In genomic region chr6:132818404-132819359, GRCh38 we compare ENCODE assay signal across 8 cellular contexts. TPM values are rescaled to one million over a fixed set of nuclear protein-coding genes. Genes with fewer than 3 reads are reported as not detected.
DNase-seq lines count a peak whose midpoint lies in the region; ATAC-seq and TF ChIP-seq lines count a peak whose summit lies in the region.

No MANE protein-coding gene starts in this region.

- POLR2A ChIA-PET in CD4-positive, alpha-beta memory T cell (lab: Charles Lee; ENCODE audit: partially characterized antibody), result interaction anchor here (9.0 kb wide), 1 partner anchor 20 kb away, joined by 180 read pairs; the partner anchor contains the start of gene SLC18B1
- POLR2A ChIA-PET in activated CD8-positive, alpha-beta T cell treated with anti-CD3 and anti-CD28 coated beads for 36 hours (lab: Charles Lee), result interaction anchor here (0.9 to 4.4 kb wide), 10 partner anchors 8 to 1135 kb away, joined by 3 to 22 read pairs (median 5); partner anchors contain the start of gene SLC18B1

- H3K4me3 ChIP-seq in CD4-positive, alpha-beta memory T cell (ENCODE audit: low read length in 2 of 2), result no peak overlapping the region
- H3K4me3 ChIP-seq in GM23338, result no peak overlapping the region

- peaks cover 43 to 72% of the 10 kb centered on the region in 2 donors for H3K36me3 Mint-ChIP-seq in CD4-positive, alpha-beta memory T cell
- H3K36me3 Mint-ChIP-seq in GM23338 (ENCODE audit: low read depth) (peaks cover 64% of the 10 kb centered on the region), mesothelial cell of epicardium (peaks cover 32% of the 10 kb centered on the region)
- peaks cover 53% of the 10 kb centered on the region for H3K36me3 Mint-ChIP-seq in activated CD8-positive, alpha-beta T cell treated with anti-CD3 and anti-CD28 coated beads for 36 hours (ENCODE audit: low read depth)

- no peaks in the 10 kb centered on the region for H3K9me2 ChIP-seq in GM23338 (ENCODE audit: insufficient read depth)

- no peaks in the 10 kb centered on the region for H3K9me3 ChIP-seq in CD4-positive, alpha-beta memory T cell (ENCODE audit: control insufficient read depth in 1 of 2, low read length in 2 of 2)

- H3K9me3 Mint-ChIP-seq in CD4-positive, alpha-beta memory T cell, result peaks cover 0 to 4% (median 0%) of the 10 kb centered on the region in 8 donors
- H3K9me3 Mint-ChIP-seq in GM23338 (peaks cover 7% of the 10 kb centered on the region; the same call in 1 of the 3 replicates), mesothelial cell of epicardium (no peaks in the 10 kb centered on the region)
- no peaks in the 10 kb centered on the region for H3K9me3 Mint-ChIP-seq in activated CD8-positive, alpha-beta T cell treated with anti-CD3 and anti-CD28 coated beads for 36 hours

- H3K4me1 Mint-ChIP-seq in CD4-positive, alpha-beta memory T cell, result peaks cover 43 to 80% (median 57%) of the 10 kb centered on the region in 4 donors
- H3K4me1 Mint-ChIP-seq in GM23338 (peaks cover 38% of the 10 kb centered on the region), mesothelial cell of epicardium (peaks cover 24% of the 10 kb centered on the region)
- H3K4me1 Mint-ChIP-seq in activated CD8-positive, alpha-beta T cell treated with anti-CD3 and anti-CD28 coated beads for 36 hours (ENCODE audit: low read depth), result peaks cover 40% of the 10 kb centered on the region

- DNase-seq in CD4-positive, alpha-beta memory T cell, result no peak
- DNase-seq in GM23338 (ENCODE audit: low spot score) (peak; percentile 17), mesothelial cell of epicardium (ENCODE audit: low spot score in 2 of 2, unreplicated experiment in 2 of 2) (no peak), NCI-H1417 treated with DMSO at 0.1 percent for 48 hours (lab: John Stamatoyannopoulos, UW) (no peak), dermis blood vessel endothelial cell (no peak), NCI-H187 treated with DMSO at 0.1 percent for 48 hours (lab: John Stamatoyannopoulos, UW) (no peak), GM10266 (ENCODE audit: extremely low spot score) (no peak)
- peak; percentile 9 for DNase-seq in activated CD8-positive, alpha-beta T cell treated with anti-CD3 and anti-CD28 coated beads for 36 hours

- intact Hi-C loops in CD4-positive, alpha-beta memory T cell (cut with micrococcal nuclease), result no loop called here
- intact Hi-C loops in activated CD8-positive, alpha-beta T cell treated with anti-CD3 and anti-CD28 coated beads for 36 hours (cut with micrococcal nuclease), result no loop called here

- H3K36me3 ChIP-seq in CD4-positive, alpha-beta memory T cell (ENCODE audit: insufficient read depth, low read length), result peaks cover 35% of the 10 kb centered on the region
- peaks cover 39% of the 10 kb centered on the region for H3K36me3 ChIP-seq in GM23338 (ENCODE audit: insufficient read depth)

- no peaks in the 10 kb centered on the region for H3K27me3 ChIP-seq in CD4-positive, alpha-beta memory T cell (ENCODE audit: insufficient read depth, low read length)
- no peaks in the 10 kb centered on the region for H3K27me3 ChIP-seq in GM23338 (ENCODE audit: insufficient read depth)

- H4K20me1 ChIP-seq in GM23338 (replicated peaks; ENCODE audit: insufficient read depth), result peaks cover 33% of the 10 kb centered on the region

- peaks cover 33% of the 10 kb centered on the region for H3K79me2 ChIP-seq in GM23338 (replicated peaks; ENCODE audit: insufficient read depth)

- peak overlapping the region in 2 of 8 donors; percentile 17 to 20 for H3K4me3 Mint-ChIP-seq in CD4-positive, alpha-beta memory T cell
- peak overlapping the region; percentile 26; the same call in 1 of the 3 replicates for H3K4me3 Mint-ChIP-seq in GM23338
- H3K4me3 Mint-ChIP-seq in activated CD8-positive, alpha-beta T cell treated with anti-CD3 and anti-CD28 coated beads for 36 hours, result peak overlapping the region; percentile 49
- H3K4me3 Mint-ChIP-seq in mesothelial cell of epicardium, result no peak overlapping the region

- ATAC-seq in GM23338, result no peak; the same call in 2 of the 3 replicates
- ATAC-seq in activated CD8-positive, alpha-beta T cell treated with anti-CD3 and anti-CD28 coated beads for 36 hours, result no peak

- H3K4me2 ChIP-seq in GM23338, result no peak overlapping the region

- CTCF ChIA-PET in CD4-positive, alpha-beta memory T cell (lab: Charles Lee; ENCODE audit: partially characterized antibody), result interaction anchor here (0.9 to 1.0 kb wide), 2 partner anchors 20 to 147 kb away, joined by 3 read pairs; partner anchors contain the start of gene SLC18B1
- CTCF ChIA-PET in activated CD8-positive, alpha-beta T cell treated with anti-CD3 and anti-CD28 coated beads for 36 hours (lab: Charles Lee), result interaction anchor here (0.7 kb wide), 1 partner anchor 20 kb away, joined by 3 read pairs; the partner anchor contains the start of gene SLC18B1

- TF ChIP-seq CTCF in GM23338 (conservative IDR thresholded peaks at IDR 0.05; ENCODE audit: low read depth in 2 of 2) (no peak), mesothelial cell of epicardium (IDR thresholded peaks at IDR 0.05; ENCODE audit: unreplicated experiment) (no peak), GM10266 (IDR thresholded peaks at IDR 0.05; ENCODE audit: control insufficient read depth, insufficient read depth, low read depth, missing control alignments) (no peak)
- TF ChIP-seq CTCF in activated CD8-positive, alpha-beta T cell treated with anti-CD3 and anti-CD28 coated beads for 36 hours (IDR thresholded peaks at IDR 0.05), result no peak

- H3K27ac ChIP-seq in CD4-positive, alpha-beta memory T cell (ENCODE audit: low read depth, low read length), result no peak overlapping the region
- peak overlapping the region; percentile 89 for H3K27ac ChIP-seq in GM23338 (ENCODE audit: low read depth)

- peaks cover 58% of the 10 kb centered on the region for H3F3A ChIP-seq in GM23338 (replicated peaks; ENCODE audit: low read depth)

- H3K27ac Mint-ChIP-seq in CD4-positive, alpha-beta memory T cell, result peak overlapping the region in 6 of 7 donors; percentile 58 to 99 (median 82)
- peak overlapping the region; percentile 79 for H3K27ac Mint-ChIP-seq in GM23338
- peak overlapping the region; percentile 99 for H3K27ac Mint-ChIP-seq in activated CD8-positive, alpha-beta T cell treated with anti-CD3 and anti-CD28 coated beads for 36 hours
- peak overlapping the region; percentile 79 for H3K27ac Mint-ChIP-seq in mesothelial cell of epicardium

- H3K27me3 Mint-ChIP-seq in CD4-positive, alpha-beta memory T cell, result no peaks in the 10 kb centered on the region
- peaks cover 67% of the 10 kb centered on the region for H3K27me3 Mint-ChIP-seq in GM23338 (ENCODE audit: insufficient read depth, low read depth, poor library complexity)
- no peaks in the 10 kb centered on the region for H3K27me3 Mint-ChIP-seq in activated CD8-positive, alpha-beta T cell treated with anti-CD3 and anti-CD28 coated beads for 36 hours
- H3K27me3 Mint-ChIP-seq in mesothelial cell of epicardium (ENCODE audit: low read depth), result no peaks in the 10 kb centered on the region

- peaks cover 40% of the 10 kb centered on the region for H3K4me1 ChIP-seq in CD4-positive, alpha-beta memory T cell (ENCODE audit: insufficient read depth, low read length)
- peaks cover 26% of the 10 kb centered on the region for H3K4me1 ChIP-seq in GM23338 (ENCODE audit: insufficient read depth)

- no peak overlapping the region for H2AFZ ChIP-seq in GM23338

TF ChIP-seq in GM23338, 12 proteins besides CTCF, POLR2A, EP300 and RAD21:
- TF ChIP-seq ZNF114 (CRISPR knock-in tag; IDR thresholded peaks at IDR 0.05) (no peak), EZH2phosphoT487 (IDR thresholded peaks at IDR 0.05; ENCODE audit: unreplicated experiment) (no peak), POLR2AphosphoS5 (IDR thresholded peaks at IDR 0.05; ENCODE audit: low read depth) (peak; percentile 63)

RNA-seq across cellular contexts. Expression of gene RPS12, which starts 4.3 kb away (rescaled TPM):
- 1,000 to 10,000 TPM; 2,480 to 2,511 TPM for total RNA-seq in CD4-positive, alpha-beta memory T cell
- 1,000 to 10,000 TPM; 1,677 to 2,818 TPM for polyA plus RNA-seq in CD4-positive, alpha-beta memory T cell
- total RNA-seq in GM23338 (2014; rRNA removed; shearing (Covaris generic)), result 1,103 and 1,363 TPM in 2 replicates
- polyA plus RNA-seq in GM23338 (2016; fragmentation: Nextera tagmentation; extraction: Ambion mirVana), result 1,209 and 1,220 TPM in 2 replicates
- 1,000 to 10,000 TPM; 2,058 to 2,107 TPM for total RNA-seq in activated CD8-positive, alpha-beta T cell treated with anti-CD3 and anti-CD28 coated beads for 36 hours
- total RNA-seq in mesothelial cell of epicardium, result 1,038 to 1,060 TPM (median 1,056 TPM) in 3 replicates
- 836 and 1,354 TPM in 2 replicates for total RNA-seq in dermis blood vessel endothelial cell

RNA-seq across cellular contexts. Expression of gene SLC18B1, which starts 20.2 kb away (rescaled TPM):
- total RNA-seq in CD4-positive, alpha-beta memory T cell, result 10 to 100 TPM; 13.8 to 14.7 TPM
- 10 to 100 TPM; 11.6 to 19.5 TPM for polyA plus RNA-seq in CD4-positive, alpha-beta memory T cell
- 37.4 and 38.8 TPM in 2 replicates for total RNA-seq in GM23338 (2014; rRNA removed; shearing (Covaris generic))
- polyA plus RNA-seq in GM23338 (2016; fragmentation: Nextera tagmentation; extraction: Ambion mirVana), result 22.0 and 26.4 TPM in 2 replicates
- total RNA-seq in activated CD8-positive, alpha-beta T cell treated with anti-CD3 and anti-CD28 coated beads for 36 hours, result 1 to 10 TPM; 7.0 to 8.5 TPM
- 24.2 to 26.2 TPM (median 25.3 TPM) in 3 replicates for total RNA-seq in mesothelial cell of epicardium
- total RNA-seq in dermis blood vessel endothelial cell, result 7.7 and 11.2 TPM in 2 replicates

Comparison
In these comparisons a context has a peak if more than half of its experiments do, and no peak if none do; other contexts are left out.
1. DNase-seq: peak in GM23338 (single experiment) and activated CD8-positive, alpha-beta T cell treated with anti-CD3 and anti-CD28 coated beads for 36 hours (single experiment); none in CD4-positive, alpha-beta memory T cell (0 of 5), mesothelial cell of epicardium (0 of 2), NCI-H1417 treated with DMSO at 0.1 percent for 48 hours (single experiment), dermis blood vessel endothelial cell (single experiment), NCI-H187 treated with DMSO at 0.1 percent for 48 hours (single experiment) and GM10266 (single experiment).
2. Peak in every context shown above with its lines, with median percentiles within 50 percentile points of each other: H3K27ac Mint-ChIP-seq.